Comparison of ENCODE assay signal across 9 cellular contexts in the genomic region with DNA sequence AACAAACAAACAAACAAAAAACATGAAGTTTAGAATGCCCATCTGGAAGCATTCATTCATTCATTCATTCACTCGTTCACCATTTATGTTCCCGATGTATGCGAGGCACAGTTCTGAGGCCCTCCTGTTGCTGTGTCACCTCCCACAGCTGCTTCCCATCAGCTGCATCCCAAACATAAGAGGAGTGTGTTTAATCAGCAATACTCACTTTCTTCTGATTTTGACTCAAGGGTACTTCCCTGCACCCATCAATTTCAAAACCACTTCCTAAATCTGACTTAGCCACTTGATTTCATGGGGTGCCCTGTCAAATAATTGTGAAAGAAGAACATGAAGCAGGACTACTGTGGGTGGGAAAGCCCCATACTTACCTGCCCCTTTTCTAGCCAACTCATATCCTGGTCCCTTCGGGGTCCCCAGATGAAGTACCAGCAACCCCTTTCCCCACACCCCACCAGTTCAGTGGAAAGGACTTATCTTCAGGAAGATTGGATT.
DNase-seq lines count a peak whose midpoint lies in the region; ATAC-seq and TF ChIP-seq lines count a peak whose summit lies in the region.
"Had no signal": no experiment of that assay in that cellular context is flagged by ENCODE, and none has a peak within 500 bp of the region (broad histone marks: within the 10 kb centered on the region; RNA-seq: fewer than 3 reads in every experiment).

No MANE protein-coding gene starts in this region.

- no peaks in the 10 kb centered on the region for H3K9me3 Mint-ChIP-seq in nephron progenitor cell

- H3K4me1 Mint-ChIP-seq in nephron progenitor cell = peaks cover 12% of the 10 kb centered on the region

- 68 to 84% methylated on average over 4 of the region's 4 CpGs for WGBS in gastroesophageal sphincter (ENCODE audit: low coverage in 1 of 2), 2 donors

- H3K36me3 ChIP-seq in gastroesophageal sphincter = no peaks in the 10 kb centered on the region

- peaks cover 29% of the 10 kb centered on the region for H3K27me3 Mint-ChIP-seq in nephron progenitor cell (ENCODE audit: low read depth, poor library complexity)

- no peak overlapping the region for H3K27ac Mint-ChIP-seq in nephron progenitor cell

- peaks cover 0 to 2% (median 0%) of the 10 kb centered on the region in 3 donors for H3K4me1 ChIP-seq in gastroesophageal sphincter

- H3K27ac ChIP-seq in gastroesophageal sphincter = no peak overlapping the region

- TF ChIP-seq EP300 in gastroesophageal sphincter (IDR thresholded peaks at IDR 0.05) = no peak

- ATAC-seq in GM19372 (IDR thresholded peaks at IDR 0.05; ENCODE audit: low read depth, unreplicated experiment) = peak; percentile 35
- peak; percentile 28 for ATAC-seq in HG03103 (IDR thresholded peaks at IDR 0.05; ENCODE audit: low read depth, unreplicated experiment)
- no peak for ATAC-seq in gastroesophageal sphincter

- no peaks in the 10 kb centered on the region for H3K9me3 ChIP-seq in gastroesophageal sphincter

- DNase-seq in GM12864 (ENCODE audit: low read depth) = peak; percentile 72
- peak; percentile 28 for DNase-seq in activated naive CD4-positive, alpha-beta T cell treated with anti-CD3 and anti-CD28 coated beads, Interleukin-2, amount 50 U/mL, for 16 hours
- DNase-seq in D341Med (ENCODE audit: low spot score) = no peak
- DNase-seq in activated effector memory CD4-positive, alpha-beta T cell treated with anti-CD3 and anti-CD28 coated beads, Interleukin-2, amount 50 U/mL, for 16 hours = no peak
- no peak for DNase-seq in nephron progenitor cell
- DNase-seq: SIG-M5 had no signal

- no peaks in the 10 kb centered on the region for H3K27me3 ChIP-seq in gastroesophageal sphincter

- H3K4me3 ChIP-seq in GM12864 (ENCODE audit: low read depth, low read length) = peak overlapping the region; percentile 20; the same call in 1 of the 2 replicates
- H3K4me3 ChIP-seq in gastroesophageal sphincter = no peak overlapping the region

- TF ChIP-seq POLR2A in gastroesophageal sphincter (IDR thresholded peaks at IDR 0.05) = no peak

- no peaks in the 10 kb centered on the region for H3K36me3 Mint-ChIP-seq in nephron progenitor cell (ENCODE audit: low read depth)

- no peak for TF ChIP-seq CTCF in GM12864 (IDR thresholded peaks at IDR 0.05; ENCODE audit: low read depth, low read length, missing control alignments)
- TF ChIP-seq CTCF in gastroesophageal sphincter (IDR thresholded peaks at IDR 0.05) = no peak
- TF ChIP-seq CTCF in nephron progenitor cell (IDR thresholded peaks at IDR 0.05) = no peak

- no peak overlapping the region for H3K4me3 Mint-ChIP-seq in nephron progenitor cell

Comparison
In these comparisons a context has a peak if more than half of its experiments do, and no peak if none do; other contexts are left out.
1. DNase-seq: peak in GM12864 (single experiment) and activated naive CD4-positive, alpha-beta T cell treated with anti-CD3 and anti-CD28 coated beads, Interleukin-2, amount 50 U/mL, for 16 hours (single experiment); none in D341Med (single experiment), activated effector memory CD4-positive, alpha-beta T cell treated with anti-CD3 and anti-CD28 coated beads, Interleukin-2, amount 50 U/mL, for 16 hours (single experiment) and nephron progenitor cell (single experiment).